ENCODE assay signal across 8 cellular contexts in the genomic region with DNA sequence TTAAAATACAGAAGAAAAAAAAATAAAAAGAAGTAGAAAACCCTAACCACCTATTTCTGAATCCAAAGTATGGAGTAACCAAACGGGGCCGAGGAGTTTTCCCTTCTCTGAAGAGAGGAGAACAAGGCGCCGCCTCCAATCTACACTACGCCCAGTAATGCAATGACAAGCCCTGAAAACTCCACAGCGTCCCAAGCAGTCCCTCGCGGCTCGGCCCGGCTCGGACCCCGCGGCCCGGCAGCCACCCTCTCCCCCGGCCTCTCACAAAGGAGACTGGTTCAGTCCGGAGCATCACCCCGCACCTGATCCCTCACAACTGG. TPM values are rescaled to one million over a fixed set of nuclear protein-coding genes. Genes with fewer than 3 reads are reported as not detected.
DNase-seq lines count a peak whose midpoint lies in the region; ATAC-seq, FAIRE-seq and TF ChIP-seq lines count a peak whose summit lies in the region.

No MANE protein-coding gene starts in this region.

- no peak for TF ChIP-seq EP300 in A549 (IDR thresholded peaks at IDR 0.05)

- peak overlapping the region; percentile 99 for H2AFZ ChIP-seq in IMR-90 (replicated peaks; ENCODE audit: low read length, poor library complexity)

- H3K9me1 ChIP-seq in IMR-90 (ENCODE audit: insufficient read depth, low read length): no peaks in the 10 kb centered on the region; the same call in 1 of the 2 replicates

- H3K4me3 ChIP-seq in A549 (peak overlapping the region; percentile 86), IMR-90 (ENCODE audit: insufficient read depth, low read depth, low read length) (peak overlapping the region; percentile 81), mesodermal cell (ENCODE audit: extremely low read depth, insufficient read depth, low read length, poor library complexity, severe bottlenecking) (peak overlapping the region; percentile 93), aorta (ENCODE audit: low read length in 2 of 2) (peak overlapping the region; percentile 60 to 92)

- H3K9ac ChIP-seq in IMR-90 (ENCODE audit: low read depth, low read length): peak overlapping the region; percentile 81

- peak overlapping the region; percentile 50 for H4K5ac ChIP-seq in IMR-90 (ENCODE audit: low read depth, low read length)

- peak overlapping the region; percentile 47 for H3K23ac ChIP-seq in IMR-90 (ENCODE audit: low read depth, low read length)

- H4K91ac ChIP-seq in IMR-90 (ENCODE audit: insufficient read depth, low read depth, low read length): 0 out of 2 replicates have a peak overlapping the region, but pooled peaks have one; percentile 20

- FAIRE-seq in A549 (lab: Jason Lieb, UNC): no peak

- no peak overlapping the region for H2BK120ac ChIP-seq in IMR-90 (ENCODE audit: low read depth, low read length)

- H3K4me3 Mint-ChIP-seq in chondrocyte (ENCODE audit: unreplicated experiment): peak overlapping the region; percentile 91

- whole genome bisulfite sequencing in A549 (ENCODE audit: missing lambda C conversion rate): 2% methylated on average over 17 of the region's 17 CpGs
- no CpG with 5 or more reads among the region's 17 CpGs for WGBS in IMR-90 (ENCODE audit: extremely low coverage in 2 of 2, insufficient read length in 1 of 2), 2 experiments
- WGBS in mesodermal cell (ENCODE audit: insufficient coverage in 2 of 2), 2 experiments: 0% methylated on average over 7 to 9 of the region's 17 CpGs
- WGBS in aorta, 2 donors: 0 to 1% methylated on average over 17 of the region's 17 CpGs

- peaks cover 6 to 26% of the 10 kb centered on the region in 2 experiments; a peak in 3 of 4 replicates for H3K79me1 ChIP-seq in IMR-90 (ENCODE audit: low read depth in 1 of 2, low read length in 2 of 2)

- H3K56ac ChIP-seq in IMR-90 (ENCODE audit: extremely low read depth, insufficient read depth, low read length): peak overlapping the region; percentile 65

- no peaks in the 10 kb centered on the region for H3K9me3 ChIP-seq in A549
- no peaks in the 10 kb centered on the region for H3K9me3 ChIP-seq in IMR-90 (ENCODE audit: control insufficient read depth, insufficient read depth, low read length)
- no peaks in the 10 kb centered on the region for H3K9me3 ChIP-seq in mesodermal cell (ENCODE audit: control insufficient read depth, low read length)
- H3K9me3 ChIP-seq in aorta (ENCODE audit: control insufficient read depth, low read length): no peaks in the 10 kb centered on the region

- in situ Hi-C loops in IMR-90 (cut with MboI; ENCODE audit: low sequenced_read_pairs): no loop called here

- H2BK15ac ChIP-seq in IMR-90 (ENCODE audit: low read depth, low read length): no peak overlapping the region

- TF ChIP-seq RAD21 in A549 (conservative IDR thresholded peaks at IDR 0.05 in 1 of 2, IDR thresholded peaks at IDR 0.05 in 1 of 2) (no peak), IMR-90 (IDR thresholded peaks at IDR 0.05; ENCODE audit: low read length) (no peak)

- peaks cover 5% of the 10 kb centered on the region for H3K36me3 Mint-ChIP-seq in chondrocyte (ENCODE audit: low read depth)

- H3K4me1 ChIP-seq in A549 (peaks cover 13% of the 10 kb centered on the region), IMR-90 (ENCODE audit: control insufficient read depth, insufficient read depth, low read length) (no peaks in the 10 kb centered on the region; the same call in 1 of the 2 replicates), mesodermal cell (ENCODE audit: control insufficient read depth, insufficient read depth, low read length, poor library complexity, severe bottlenecking) (peaks cover 3% of the 10 kb centered on the region), aorta (ENCODE audit: control insufficient read depth in 1 of 2, insufficient read depth in 2 of 2, low read length in 2 of 2) (peaks cover 0 to 2% of the 10 kb centered on the region in 2 donors)

- H3K27ac ChIP-seq in A549 (peak overlapping the region; percentile 86 to 94), IMR-90 (ENCODE audit: insufficient read depth, low read length) (peak overlapping the region; percentile 60), mesodermal cell (ENCODE audit: low read depth, low read length, severe bottlenecking) (peak overlapping the region; percentile 75), aorta (ENCODE audit: low read depth in 1 of 2, low read length in 2 of 2) (peak overlapping the region in 1 of 2 donors; percentile 33)

- peaks cover 36% of the 10 kb centered on the region for H3K4me1 Mint-ChIP-seq in chondrocyte (ENCODE audit: low read depth)

- H3K4ac ChIP-seq in IMR-90 (ENCODE audit: low read depth, low read length): peak overlapping the region; percentile 75

- no peaks in the 10 kb centered on the region; the same call in none of the 2 replicates for H4K20me1 ChIP-seq in IMR-90 (ENCODE audit: insufficient read depth, low read length)

- BruUV-seq in IMR-90 (replicated peaks; lab: Mats Ljungman, UMichigan): no TSS peak

- peak overlapping the region; percentile 84; the same call in 1 of the 2 replicates for H3K14ac ChIP-seq in IMR-90 (replicated peaks; ENCODE audit: low read depth, low read length)

- POLR2A ChIA-PET in A549 (lab: Yijun Ruan, JAX) (interaction anchor here (0.9 to 2.9 kb wide), 7 partner anchors 9 to 55 kb away, joined by 3 to 43 read pairs (median 8); partner anchors contain the start of genes METTL3, RAB2B and TOX4), IMR-90 (lab: Charles Lee; ENCODE audit: unreplicated experiment) (interaction anchor here (0.9 to 1.0 kb wide), 2 partner anchors 12 to 19 kb away, joined by 3 read pairs; no protein-coding TSS in a partner anchor)

- DNase-seq in A549 (ENCODE audit: low read depth in 1 of 2, low spot score in 1 of 2) (no peak), IMR-90 (no peak), chondrocyte (ENCODE audit: low spot score) (no peak), aorta (no peak), NCI-H345 treated with DMSO at 0.1 percent for 48 hours (lab: John Stamatoyannopoulos, UW; ENCODE audit: unreplicated experiment) (no peak), NCI-H526 treated with DMSO at 0.1 percent for 48 hours (lab: John Stamatoyannopoulos, UW) (no peak)

- peak overlapping the region; percentile 100 for H3K27ac Mint-ChIP-seq in chondrocyte (ENCODE audit: unreplicated experiment)

- H3K4me2 ChIP-seq in A549 (peak overlapping the region; percentile 79), IMR-90 (ENCODE audit: low read depth, low read length) (peak overlapping the region; percentile 69; the same call in 1 of the 2 replicates)

- peak overlapping the region; percentile 8 to 92; a peak in 3 of 4 replicates for H4K8ac ChIP-seq in IMR-90 (ENCODE audit: low read depth in 2 of 2, low read length in 2 of 2)

- H2BK20ac ChIP-seq in IMR-90 (ENCODE audit: low read depth, low read length): no peak overlapping the region

- peak overlapping the region; percentile 31 for H2BK5ac ChIP-seq in IMR-90 (ENCODE audit: low read depth, low read length, poor library complexity, severe bottlenecking)

- ATAC-seq in A549: peak; percentile 54 to 58
- peak; percentile 30 for ATAC-seq in GM19351 (IDR thresholded peaks at IDR 0.05; ENCODE audit: unreplicated experiment)
- peak; percentile 33 for ATAC-seq in IMR-90 (ENCODE audit: low read depth)
- ATAC-seq in aorta (ENCODE audit: low FRiP score): peak; percentile 49

- no peak for TF ChIP-seq CTCF in A549 (IDR thresholded peaks at IDR 0.05)
- no peak for TF ChIP-seq CTCF in IMR-90 (conservative IDR thresholded peaks at IDR 0.05; ENCODE audit: low read depth, low read length)
- no peak for TF ChIP-seq CTCF in chondrocyte (IDR thresholded peaks at IDR 0.05)

- 0 out of 2 replicates have a peak overlapping the region, but pooled peaks have one; percentile 6 for H2AK5ac ChIP-seq in IMR-90 (ENCODE audit: low read depth, low read length)

- H3K27me3 ChIP-seq in IMR-90 (ENCODE audit: control insufficient read depth, insufficient read depth, low read length) (no peaks in the 10 kb centered on the region), aorta (ENCODE audit: control insufficient read depth in 1 of 2, insufficient read depth in 2 of 2, low read length in 1 of 2) (no peaks in the 10 kb centered on the region)

- H3K36me3 ChIP-seq in IMR-90 (ENCODE audit: control insufficient read depth, insufficient read depth, low read length) (no peaks in the 10 kb centered on the region), mesodermal cell (ENCODE audit: control insufficient read depth, insufficient read depth, low read length) (peaks cover 39% of the 10 kb centered on the region), aorta (ENCODE audit: control insufficient read depth in 1 of 2, insufficient read depth in 2 of 2, low read length in 1 of 2) (no peaks in the 10 kb centered on the region)

- H2AK9ac ChIP-seq in IMR-90 (replicated peaks; ENCODE audit: low read depth, low read length, poor library complexity): peak overlapping the region; percentile 91

- dilution Hi-C loops in IMR-90 (cut with HindIII; ENCODE audit: low sequenced_read_pairs, unreplicated experiment): no loop called here

- no peaks in the 10 kb centered on the region for H3K27me3 Mint-ChIP-seq in chondrocyte (ENCODE audit: low read depth)

- CTCF ChIA-PET in A549 (lab: Yijun Ruan, JAX): interaction anchor here (0.6 to 3.6 kb wide), 26 partner anchors 8 to 360 kb away, joined by 3 to 29 read pairs (median 4); partner anchors contain the start of genes METTL3, RAB2B and TOX4
- CTCF ChIA-PET in IMR-90 (lab: Yijun Ruan, JAX): interaction anchor here (0.6 to 1.8 kb wide), 5 partner anchors 12 to 337 kb away, joined by 3 to 8 read pairs (median 3); no protein-coding TSS in a partner anchor

- intact Hi-C loops in IMR-90 (cut with micrococcal nuclease) (loop anchor here (5.0 kb wide), 1 partner anchor 257 kb away; no protein-coding TSS in a partner anchor), aorta (cut with DNase I) (loop anchor here in 1 of 2 donors (5.0 kb wide), 2 partner anchors 73 to 102 kb away; partner anchors contain the start of gene SUPT16H)

- H3K9me3 Mint-ChIP-seq in chondrocyte (ENCODE audit: low read depth): no peaks in the 10 kb centered on the region

- TF ChIP-seq POLR2A in A549 (IDR thresholded peaks at IDR 0.05; ENCODE audit: low read length) (no peak), IMR-90 (IDR thresholded peaks at IDR 0.05; ENCODE audit: low read depth, low read length) (no peak)

- H3K18ac ChIP-seq in IMR-90 (ENCODE audit: low read depth, low read length): no peak overlapping the region

RNA-seq across cellular contexts. Expression of gene CHD8, which starts 0.4 kb away (rescaled TPM):
- polyA plus RNA-seq in A549 (2011; rRNA removed) (28.5 and 50.4 TPM in 2 replicates), A549 (2017; fragmentation: RNase III; extraction: RNeasy Plus Mini Kit Qiagen cat#74134 plus additional on column Dnase treatment) (35.2 to 37.8 TPM (median 36.8 TPM) in 3 replicates), IMR-90 (2012; rRNA removed) (32.1 and 32.4 TPM in 2 replicates), aorta (10 to 100 TPM; 10.4 to 28.5 TPM)
- 20.4 and 26.4 TPM in 2 replicates for polyA plus RNA-seq in A549 (2012; cell fraction: cytosol; rRNA removed)
- polyA plus RNA-seq in A549 (2012; cell fraction: nucleus; rRNA removed): 90.5 and 91.9 TPM in 2 replicates
- 135 and 145 TPM in 2 replicates for polyA minus RNA-seq in A549 (2011; rRNA and poly(A)+ RNA removed)
- total RNA-seq in IMR-90 (2012; rRNA removed) (55.0 and 58.9 TPM in 2 replicates), chondrocyte (69.7 to 86.2 TPM (median 69.8 TPM) in 3 replicates), aorta (10 to 100 TPM; 66.0 to 73.3 TPM)
- polyA plus RNA-seq in IMR-90 (2012; cell fraction: cytosol; rRNA removed): 14.0 and 14.9 TPM in 2 replicates
- 84.8 and 93.3 TPM in 2 replicates for polyA plus RNA-seq in IMR-90 (2012; cell fraction: nucleus; rRNA removed; ENCODE audit: low replicate concordance)
- polyA plus RNA-seq in mesodermal cell (2013, experiment 1 of 2): 58.8 TPM
- 50.9 TPM for polyA plus RNA-seq in mesodermal cell (2013, experiment 2 of 2)

RNA-seq across cellular contexts. Expression of gene RAB2B, which starts 21.2 kb away (rescaled TPM):
- 37.5 and 41.3 TPM in 2 replicates for polyA plus RNA-seq in A549 (2011; rRNA removed)
- polyA plus RNA-seq in A549 (2012; cell fraction: cytosol; rRNA removed): 7.9 and 11.8 TPM in 2 replicates
- 6.7 and 11.2 TPM in 2 replicates for polyA plus RNA-seq in A549 (2012; cell fraction: nucleus; rRNA removed)
- 15.8 to 19.8 TPM (median 18.4 TPM) in 3 replicates for polyA plus RNA-seq in A549 (2017; fragmentation: RNase III; extraction: RNeasy Plus Mini Kit Qiagen cat#74134 plus additional on column Dnase treatment)
- 19.8 and 26.5 TPM in 2 replicates for polyA minus RNA-seq in A549 (2011; rRNA and poly(A)+ RNA removed)
- 25.0 and 26.2 TPM in 2 replicates for total RNA-seq in IMR-90 (2012; rRNA removed)
- polyA plus RNA-seq in IMR-90 (2012; rRNA removed): 13.7 and 17.1 TPM in 2 replicates
- polyA plus RNA-seq in IMR-90 (2012; cell fraction: cytosol; rRNA removed): 4.8 TPM in 2 replicates
- 4.2 and 20.8 TPM in 2 replicates for polyA plus RNA-seq in IMR-90 (2012; cell fraction: nucleus; rRNA removed; ENCODE audit: low replicate concordance)
- 38.1 to 44.4 TPM (median 39.7 TPM) in 3 replicates for total RNA-seq in chondrocyte
- 24.9 TPM for polyA plus RNA-seq in mesodermal cell (2013, experiment 1 of 2)
- polyA plus RNA-seq in mesodermal cell (2013, experiment 2 of 2): 26.8 TPM
- total RNA-seq in aorta: 10 to 100 TPM; 30.5 to 31.6 TPM
- polyA plus RNA-seq in aorta: 10 to 100 TPM in 1 of 2 donors, 1 to 10 TPM in 1; 8.6 to 21.7 TPM

RNA-seq across cellular contexts. Expression of gene TOX4, which starts 21.4 kb away (rescaled TPM):
- 76.4 and 80.3 TPM in 2 replicates for polyA plus RNA-seq in A549 (2011; rRNA removed)
- polyA plus RNA-seq in A549 (2012; cell fraction: cytosol; rRNA removed): 49.8 and 60.8 TPM in 2 replicates
- 54.5 and 55.2 TPM in 2 replicates for polyA plus RNA-seq in A549 (2012; cell fraction: nucleus; rRNA removed)
- 41.1 to 48.3 TPM (median 41.4 TPM) in 3 replicates for polyA plus RNA-seq in A549 (2017; fragmentation: RNase III; extraction: RNeasy Plus Mini Kit Qiagen cat#74134 plus additional on column Dnase treatment)
- 114 and 135 TPM in 2 replicates for polyA minus RNA-seq in A549 (2011; rRNA and poly(A)+ RNA removed)
- 26.7 and 31.7 TPM in 2 replicates for total RNA-seq in IMR-90 (2012; rRNA removed)
- polyA plus RNA-seq in IMR-90 (2012; rRNA removed): 56.6 and 71.8 TPM in 2 replicates
- 16.9 and 26.5 TPM in 2 replicates for polyA plus RNA-seq in IMR-90 (2012; cell fraction: cytosol; rRNA removed)
- 52.6 and 68.4 TPM in 2 replicates for polyA plus RNA-seq in IMR-90 (2012; cell fraction: nucleus; rRNA removed; ENCODE audit: low replicate concordance)
- total RNA-seq in chondrocyte: 61.7 to 71.8 TPM (median 62.2 TPM) in 3 replicates
- polyA plus RNA-seq in mesodermal cell (2013, experiment 1 of 2): 53.8 TPM
- polyA plus RNA-seq in mesodermal cell (2013, experiment 2 of 2): 49.4 TPM
- 10 to 100 TPM; 67.8 to 75.7 TPM for total RNA-seq in aorta
- polyA plus RNA-seq in aorta: 10 to 100 TPM; 19.0 to 41.8 TPM

RNA-seq across cellular contexts. Expression of gene METTL3, which starts 55.6 kb away (rescaled TPM):
- 103 and 118 TPM in 2 replicates for polyA plus RNA-seq in A549 (2011; rRNA removed)
- 92.6 and 95.3 TPM in 2 replicates for polyA plus RNA-seq in A549 (2012; cell fraction: cytosol; rRNA removed)
- 281 and 353 TPM in 2 replicates for polyA plus RNA-seq in A549 (2012; cell fraction: nucleus; rRNA removed)
- polyA plus RNA-seq in A549 (2017; fragmentation: RNase III; extraction: RNeasy Plus Mini Kit Qiagen cat#74134 plus additional on column Dnase treatment): 63.2 to 66.3 TPM (median 65.2 TPM) in 3 replicates
- polyA minus RNA-seq in A549 (2011; rRNA and poly(A)+ RNA removed): 94.6 and 130 TPM in 2 replicates
- total RNA-seq in IMR-90 (2012; rRNA removed): 68.9 and 109 TPM in 2 replicates
- polyA plus RNA-seq in IMR-90 (2012; rRNA removed): 77.5 and 90.6 TPM in 2 replicates
- polyA plus RNA-seq in IMR-90 (2012; cell fraction: cytosol; rRNA removed): 54.6 and 81.9 TPM in 2 replicates
- 398 and 437 TPM in 2 replicates for polyA plus RNA-seq in IMR-90 (2012; cell fraction: nucleus; rRNA removed; ENCODE audit: low replicate concordance)
- 29.3 to 38.5 TPM (median 30.4 TPM) in 3 replicates for total RNA-seq in chondrocyte
- polyA plus RNA-seq in mesodermal cell (2013, experiment 1 of 2): 57.8 TPM
- polyA plus RNA-seq in mesodermal cell (2013, experiment 2 of 2): 54.6 TPM
- total RNA-seq in aorta: 10 to 100 TPM; 32.5 to 45.5 TPM
- 10 to 100 TPM in 1 of 2 donors, 1 to 10 TPM in 1; 8.6 to 48.4 TPM for polyA plus RNA-seq in aorta
